ENCODE assay signal across 1 cellular context in genomic region chr12:123546281-123546680, GRCh38.
TF ChIP-seq lines count a peak whose summit lies in the region.

No MANE protein-coding gene starts in this region.

TF ChIP-seq in SK-N-SH treated with all-trans-retinoic acid at 6 μM for 48 hours, 23 proteins besides CTCF, POLR2A, EP300 and RAD21 (continued from another document):
- TF ChIP-seq PATZ1 (CRISPR knock-in tag; IDR thresholded peaks at IDR 0.05; ENCODE audit: borderline replicate concordance) (no peak), ESRRG (CRISPR knock-in tag; IDR thresholded peaks at IDR 0.05) (no peak), POU6F1 (CRISPR knock-in tag; IDR thresholded peaks at IDR 0.05; ENCODE audit: borderline replicate concordance, low read depth) (no peak), ZFP30 (CRISPR knock-in tag; IDR thresholded peaks at IDR 0.05) (no peak), ZNF565 (CRISPR knock-in tag; conservative IDR thresholded peaks at IDR 0.05; ENCODE audit: low read depth) (no peak), CREB5 (CRISPR knock-in tag; IDR thresholded peaks at IDR 0.05; ENCODE audit: low read depth) (no peak), CSDC2 (CRISPR knock-in tag; IDR thresholded peaks at IDR 0.05) (no peak), PPARA (CRISPR knock-in tag; IDR thresholded peaks at IDR 0.05; ENCODE audit: borderline replicate concordance) (no peak), SNAI2 (CRISPR knock-in tag; IDR thresholded peaks at IDR 0.05) (no peak), TOX (CRISPR knock-in tag; IDR thresholded peaks at IDR 0.05; ENCODE audit: borderline replicate concordance) (no peak), CSRNP3 (CRISPR knock-in tag; IDR thresholded peaks at IDR 0.05) (no peak), BACH2 (CRISPR knock-in tag; IDR thresholded peaks at IDR 0.05; ENCODE audit: borderline replicate concordance) (no peak)
